16 cellular contexts compared by ENCODE assay signal in genomic region chrX:148466292-148466691, GRCh38.
DNase-seq lines count a peak whose midpoint lies in the region; ATAC-seq and TF ChIP-seq lines count a peak whose summit lies in the region.
"Had no signal": no experiment of that assay in that cellular context is flagged by ENCODE, and none has a peak within 500 bp of the region (broad histone marks: within the 10 kb centered on the region; RNA-seq: fewer than 3 reads in every experiment).

No MANE protein-coding gene starts in this region.

- DNase-seq in NCI-H345 treated with DMSO at 0.1 percent for 48 hours (lab: John Stamatoyannopoulos, UW; ENCODE audit: unreplicated experiment) (no peak), foreskin fibroblast (no peak)
- no peak for DNase-seq in stimulated activated CD4-positive, alpha-beta T cell treated with anti-CD3 and anti-CD28 coated beads, Interleukin-2, amount 100 ng/mL, for 48 hours
- DNase-seq in stimulated activated CD4-positive, alpha-beta T cell treated with anti-CD3 and anti-CD28 coated beads, Interleukin-4, amount 100 ng/mL, for 24 hours, result no peak
- DNase-seq: activated CD4-positive, alpha-beta T cell treated with anti-CD3 and anti-CD28 coated beads, Interleukin-2, amount 10 ng/mL, durations not matched to agents 24 days and 14 days; aorta; esophagus squamous epithelium; kidney glomerular epithelial cell; NCI-H1436 treated with DMSO at 0.1 percent for 48 hours; testis had no signal

- H3K27me3 ChIP-seq in HUES48 (ENCODE audit: control insufficient read depth, insufficient read depth, low read length), result no peaks in the 10 kb centered on the region
- H3K27me3 ChIP-seq: esophagus squamous epithelium, neutrophil, testis had no signal

- H3K4me1 ChIP-seq in HUES48 (ENCODE audit: control insufficient read depth, insufficient read depth, low read length), result no peaks in the 10 kb centered on the region; the same call in 1 of the 2 replicates
- H3K4me1 ChIP-seq: esophagus squamous epithelium, testis had no signal

- H3K27ac ChIP-seq in HUES48 (ENCODE audit: low read depth, low read length), result peak overlapping the region; percentile 46
- H3K27ac ChIP-seq: esophagus squamous epithelium, neutrophil, testis had no signal

- TF ChIP-seq CTCF in foreskin fibroblast (IDR thresholded peaks at IDR 0.05; ENCODE audit: low read depth, low read length), result no peak

- no peak overlapping the region for H3K9ac ChIP-seq in HUES48 (ENCODE audit: low read depth, low read length)

- H3K4me3 ChIP-seq in HUES48 (ENCODE audit: low read depth, low read length) (no peak overlapping the region), foreskin fibroblast (ENCODE audit: low read depth in 1 of 2, low read length in 2 of 2) (no peak overlapping the region)
- H3K4me3 ChIP-seq: esophagus squamous epithelium, testis had no signal

- ATAC-seq in GM18498 (IDR thresholded peaks at IDR 0.05; ENCODE audit: unreplicated experiment), result peak; percentile 86
- peak; percentile 75 for ATAC-seq in GM19372 (IDR thresholded peaks at IDR 0.05; ENCODE audit: low read depth, unreplicated experiment)
- peak; percentile 82 for ATAC-seq in HG02870 (IDR thresholded peaks at IDR 0.05; ENCODE audit: unreplicated experiment)
- ATAC-seq: Right ventricle myocardium inferior had no signal

- no peaks in the 10 kb centered on the region for H3K9me3 ChIP-seq in HUES48 (ENCODE audit: control insufficient read depth, insufficient read depth, low read length)
- H3K9me3 ChIP-seq: esophagus squamous epithelium, neutrophil, testis had no signal

- no peaks in the 10 kb centered on the region for H3K36me3 ChIP-seq in HUES48 (ENCODE audit: control insufficient read depth, insufficient read depth, low read length)
- H3K36me3 ChIP-seq: esophagus squamous epithelium, neutrophil had no signal
